Comparison of ENCODE assay signal across 9 cellular contexts in the genomic region with DNA sequence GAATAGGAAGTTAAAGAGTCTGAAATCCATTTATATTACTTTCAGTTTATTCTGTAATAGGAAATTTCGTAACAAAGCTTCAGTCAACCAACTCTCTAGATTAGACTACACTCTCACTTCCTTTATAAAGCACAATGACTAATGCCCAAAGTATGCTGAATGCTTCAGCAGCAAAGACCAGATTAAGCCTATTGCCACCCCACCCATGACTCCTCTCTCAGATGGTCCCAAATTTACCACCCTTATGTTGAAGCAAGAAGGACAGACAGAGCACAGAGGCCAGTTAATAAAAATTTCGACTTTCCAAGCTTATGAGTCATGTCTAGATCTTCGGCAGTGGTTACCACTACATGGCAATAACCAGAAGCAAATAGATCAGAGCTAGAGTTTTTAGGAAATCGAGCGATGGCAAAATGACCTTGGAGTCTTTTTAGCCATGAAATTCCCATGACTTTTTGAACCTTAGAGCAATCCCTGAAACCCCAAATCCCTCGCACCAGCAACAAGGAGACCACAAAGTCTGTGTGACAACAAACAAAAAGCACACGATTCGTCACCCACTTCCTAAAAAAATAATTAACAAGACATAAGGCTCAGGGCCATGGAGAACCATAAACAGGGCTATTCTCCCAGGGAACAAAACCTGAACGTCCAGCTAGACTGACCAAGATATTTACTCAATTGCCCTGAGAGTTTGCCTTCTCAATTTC.
A peak's percentile ranks its signal among the peaks of the same experiment; 100 is the strongest.
DNase-seq lines count a peak whose midpoint lies in the region; ATAC-seq and TF ChIP-seq lines count a peak whose summit lies in the region.
"Had no signal": no experiment of that assay in that cellular context is flagged by ENCODE, and none has a peak within 500 bp of the region (broad histone marks: within the 10 kb centered on the region; RNA-seq: fewer than 3 reads in every experiment).

No MANE protein-coding gene starts in this region.

- H2AK5ac ChIP-seq in mesendoderm (ENCODE audit: low read length): no peak overlapping the region

- H3K4me1 Mint-ChIP-seq in activated CD4-positive, alpha-beta memory T cell treated with anti-CD3 and anti-CD28 coated beads for 36 hours (ENCODE audit: low read depth): no peaks in the 10 kb centered on the region

- H3K79me1 ChIP-seq in mesendoderm (ENCODE audit: low read length): no peaks in the 10 kb centered on the region

- no CpG with 5 or more reads among the region's 9 CpGs for WGBS in mesendoderm (ENCODE audit: extremely low coverage, insufficient coverage, low lambda C conversion rate)
- WGBS in thyroid gland, 2 donors: 84 to 85% methylated on average over 9 of the region's 9 CpGs

- H3K27me3 ChIP-seq in mesendoderm (ENCODE audit: insufficient read depth, low read length, poor library complexity) (no peaks in the 10 kb centered on the region), thyroid gland (no peaks in the 10 kb centered on the region)

- no peak overlapping the region for H3K4ac ChIP-seq in mesendoderm (ENCODE audit: low read depth, low read length)

- no peak overlapping the region for H3K9ac ChIP-seq in mesendoderm (ENCODE audit: low read length)

- H2BK5ac ChIP-seq in mesendoderm (ENCODE audit: low read length): no peak overlapping the region

- H3K27me3 Mint-ChIP-seq in activated CD4-positive, alpha-beta memory T cell treated with anti-CD3 and anti-CD28 coated beads for 36 hours: peaks cover 5% of the 10 kb centered on the region

- H2BK15ac ChIP-seq in mesendoderm (replicated peaks; ENCODE audit: low read depth): no peak overlapping the region

- H4K8ac ChIP-seq in mesendoderm (ENCODE audit: low read depth, low read length): no peak overlapping the region

- no peak overlapping the region for H4K5ac ChIP-seq in mesendoderm (ENCODE audit: low read length)

- H3K27ac ChIP-seq in mesendoderm (ENCODE audit: low read depth, low read length) (no peak overlapping the region), thyroid gland (no peak overlapping the region)

- H3K4me1 ChIP-seq in mesendoderm (ENCODE audit: control insufficient read depth, low read depth, low read length) (no peaks in the 10 kb centered on the region), thyroid gland (no peaks in the 10 kb centered on the region)

- H3K79me2 ChIP-seq in mesendoderm (ENCODE audit: control insufficient read depth, insufficient read depth, low read length): no peaks in the 10 kb centered on the region

- H3K36me3 Mint-ChIP-seq in activated CD4-positive, alpha-beta memory T cell treated with anti-CD3 and anti-CD28 coated beads for 36 hours: no peaks in the 10 kb centered on the region

- CTCF ChIA-PET in activated CD4-positive, alpha-beta memory T cell treated with anti-CD3 and anti-CD28 coated beads for 36 hours (lab: Charles Lee): interaction anchor here (0.9 to 1.5 kb wide), 2 partner anchors 11 to 32 kb away, joined by 3 to 4 read pairs; no protein-coding TSS in a partner anchor

- in situ Hi-C loops in astrocyte of the spinal cord (cut with HindIII; ENCODE audit: low sequenced_read_pairs): no loop called here

- no peak overlapping the region for H3K4me2 ChIP-seq in mesendoderm (ENCODE audit: low read length)

- TF ChIP-seq POLR2A in thyroid gland (IDR thresholded peaks at IDR 0.05): no peak

- H3K4me3 Mint-ChIP-seq in activated CD4-positive, alpha-beta memory T cell treated with anti-CD3 and anti-CD28 coated beads for 36 hours: no peak overlapping the region

- POLR2A ChIA-PET in activated CD4-positive, alpha-beta memory T cell treated with anti-CD3 and anti-CD28 coated beads for 36 hours (lab: Charles Lee): no interaction called here

- H3K27ac Mint-ChIP-seq in activated CD4-positive, alpha-beta memory T cell treated with anti-CD3 and anti-CD28 coated beads for 36 hours: no peak overlapping the region

- intact Hi-C loops in activated CD4-positive, alpha-beta memory T cell treated with anti-CD3 and anti-CD28 coated beads for 36 hours (cut with micrococcal nuclease): no loop called here
- intact Hi-C loops in thyroid gland (cut with DNase I): no loop called here

- no peaks in the 10 kb centered on the region for H3K9me3 Mint-ChIP-seq in activated CD4-positive, alpha-beta memory T cell treated with anti-CD3 and anti-CD28 coated beads for 36 hours

- ATAC-seq in HG03565 (IDR thresholded peaks at IDR 0.05; ENCODE audit: unreplicated experiment): peak; percentile 61

- H2BK120ac ChIP-seq in mesendoderm (ENCODE audit: low read depth, low read length): no peak overlapping the region

- no peak overlapping the region for H3K18ac ChIP-seq in mesendoderm (ENCODE audit: low read length)

- TF ChIP-seq CTCF in astrocyte of the spinal cord (IDR thresholded peaks at IDR 0.05; ENCODE audit: low read depth, low read length) (no peak), thyroid gland (IDR thresholded peaks at IDR 0.05) (no peak)

- no peak overlapping the region for H3K4me3 ChIP-seq in astrocyte of the spinal cord (ENCODE audit: low read depth, low read length)
- no peak overlapping the region for H3K4me3 ChIP-seq in mesendoderm (ENCODE audit: low read length)
- H3K4me3 ChIP-seq in thyroid gland (replicated peaks in 1 of 3): no peak overlapping the region

- H3K36me3 ChIP-seq in mesendoderm (ENCODE audit: control insufficient read depth, insufficient read depth, low read length) (no peaks in the 10 kb centered on the region), thyroid gland (no peaks in the 10 kb centered on the region)

- H3K56ac ChIP-seq in mesendoderm (ENCODE audit: low read length): no peak overlapping the region

- no peak overlapping the region for H3K23ac ChIP-seq in mesendoderm (ENCODE audit: low read length)

- DNase-seq in EL (peak; percentile 91), astrocyte of the spinal cord (ENCODE audit: low read depth, low spot score) (peak; percentile 69), mesendoderm (peak; percentile 69), NCI-H2227 treated with DMSO at 0.1 percent for 48 hours (lab: John Stamatoyannopoulos, UW) (no peak), thyroid gland (no peak), NCI-H82 treated with DMSO at 0.1 percent for 48 hours (lab: John Stamatoyannopoulos, UW; ENCODE audit: unreplicated experiment) (no peak)
- no peak for DNase-seq in activated CD4-positive, alpha-beta memory T cell treated with anti-CD3 and anti-CD28 coated beads for 36 hours
- DNase-seq: activated CD4-positive, CD25-positive, alpha-beta regulatory T cell had no signal

- H3K9me3 ChIP-seq in thyroid gland: no peaks in the 10 kb centered on the region

Comparison
In these comparisons a context has a peak if more than half of its experiments do, and no peak if none do; other contexts are left out.
1. DNase-seq: peak in EL (single experiment), astrocyte of the spinal cord (single experiment) and mesendoderm (single experiment); none in NCI-H2227 treated with DMSO at 0.1 percent for 48 hours (single experiment), activated CD4-positive, alpha-beta memory T cell treated with anti-CD3 and anti-CD28 coated beads for 36 hours (single experiment), thyroid gland (0 of 2) and NCI-H82 treated with DMSO at 0.1 percent for 48 hours (single experiment).